Comparison of ENCODE assay signal across 29 cellular contexts in genomic region chr10:63129888-63130287, GRCh38. TPM values are rescaled to one million over a fixed set of nuclear protein-coding genes. Genes with fewer than 3 reads are reported as not detected.
A peak's percentile ranks its signal among the peaks of the same experiment; 100 is the strongest.
DNase-seq lines count a peak whose midpoint lies in the region; ATAC-seq, FAIRE-seq and TF ChIP-seq lines count a peak whose summit lies in the region.
"Had no signal": no experiment of that assay in that cellular context is flagged by ENCODE, and none has a peak within 500 bp of the region (broad histone marks: within the 10 kb centered on the region; RNA-seq: fewer than 3 reads in every experiment).

No MANE protein-coding gene starts in this region.

- no peak overlapping the region for H4K5ac ChIP-seq in mesendoderm (ENCODE audit: low read length)

- ATAC-seq in SK-N-SH treated with all-trans-retinoic acid at 6 μM for 48 hours (no peak), HG03039 (IDR thresholded peaks at IDR 0.05; ENCODE audit: unreplicated experiment) (no peak), GM18498 (IDR thresholded peaks at IDR 0.05; ENCODE audit: unreplicated experiment) (no peak)
- ATAC-seq: gastroesophageal sphincter; stimulated activated effector memory CD8-positive, alpha-beta T cell treated with anti-CD3 and anti-CD28 coated beads, Interleukin-12 subunit alpha, Interleukin-12 subunit beta, amount 100 ng/mL, for 72 hours had no signal

- H3K79me1 ChIP-seq in mesendoderm (ENCODE audit: low read length), result no peaks in the 10 kb centered on the region

- H3K27ac Mint-ChIP-seq in endodermal cell, result no peak overlapping the region
- H3K27ac Mint-ChIP-seq: activated CD4-positive, alpha-beta memory T cell treated with anti-CD3 and anti-CD28 coated beads, Interleukin-2, amount 10 ng/mL, durations not matched to agents 7 days and 5 days; activated naive CD4-positive, alpha-beta T cell treated with anti-CD3 and anti-CD28 coated beads for 36 hours; mesothelial cell of epicardium; naive B cell; stimulated activated effector memory CD8-positive, alpha-beta T cell treated with anti-CD3 and anti-CD28 coated beads, Interleukin-12 subunit alpha, Interleukin-12 subunit beta, amount 100 ng/mL, for 72 hours had no signal

- no peaks in the 10 kb centered on the region for H3K9me3 ChIP-seq in SK-N-SH
- H3K9me3 ChIP-seq in endodermal cell (ENCODE audit: control insufficient read depth, low read length), result peaks cover 9% of the 10 kb centered on the region
- H3K9me3 ChIP-seq: gastroesophageal sphincter, left ventricle myocardium inferior had no signal

- H2AFZ ChIP-seq in SK-N-SH (ENCODE audit: low read depth), result peak overlapping the region; percentile 33; the same call in 1 of the 2 replicates

- H3K9me3 Mint-ChIP-seq in endodermal cell, result peaks cover 12% of the 10 kb centered on the region
- H3K9me3 Mint-ChIP-seq: activated naive CD4-positive, alpha-beta T cell treated with anti-CD3 and anti-CD28 coated beads for 36 hours had no signal

- no peak overlapping the region for H3K56ac ChIP-seq in mesendoderm (ENCODE audit: low read length)

- H3K27ac ChIP-seq in SK-N-SH (ENCODE audit: low read depth in 2 of 2, low read length in 1 of 2) (no peak overlapping the region), endodermal cell (ENCODE audit: low read depth, low read length) (no peak overlapping the region), mesendoderm (ENCODE audit: low read depth, low read length) (no peak overlapping the region)
- H3K27ac ChIP-seq: 22Rv1; BLaER1 treated with 17β-estradiol and CSF1 and Interleukin-3, amounts not matched to agents 10 nM and 100 nM; gastroesophageal sphincter; left ventricle myocardium inferior; Peyer's patch had no signal

- H3K27me3 ChIP-seq in SK-N-SH (ENCODE audit: insufficient read depth) (no peaks in the 10 kb centered on the region), endodermal cell (ENCODE audit: control insufficient read depth, insufficient read depth, low read length, poor library complexity, severe bottlenecking) (no peaks in the 10 kb centered on the region), mesendoderm (ENCODE audit: insufficient read depth, low read length, poor library complexity) (no peaks in the 10 kb centered on the region)
- H3K27me3 ChIP-seq: BLaER1 treated with 17β-estradiol and CSF1 and Interleukin-3, amounts not matched to agents 10 nM and 100 nM; gastroesophageal sphincter; Peyer's patch had no signal

- H4K20me1 ChIP-seq in SK-N-SH (ENCODE audit: insufficient read depth), result no peaks in the 10 kb centered on the region; the same call in 1 of the 2 replicates

- peaks cover 8% of the 10 kb centered on the region for H3K36me3 Mint-ChIP-seq in endodermal cell (ENCODE audit: low read depth)
- H3K36me3 Mint-ChIP-seq: naive B cell had no signal

- POLR2A ChIA-PET in SK-N-SH (lab: Yijun Ruan, JAX), result no interaction called here

- H3K4me3 ChIP-seq in SK-N-SH (ENCODE audit: low read depth in 2 of 2, low read length in 1 of 2) (no peak overlapping the region), endodermal cell (ENCODE audit: low read length) (no peak overlapping the region), mesendoderm (ENCODE audit: low read length) (no peak overlapping the region)
- H3K4me3 ChIP-seq: BLaER1 treated with 17β-estradiol and CSF1 and Interleukin-3, amounts not matched to agents 10 nM and 100 nM; gastroesophageal sphincter; left ventricle myocardium inferior; Peyer's patch had no signal

- H3K4me1 ChIP-seq in SK-N-SH (ENCODE audit: control insufficient read depth in 1 of 2, insufficient read depth in 2 of 2, low read depth in 1 of 2, low read length in 1 of 2) (peaks cover 0 to 6% of the 10 kb centered on the region in 2 experiments; a peak in 3 of 4 replicates), endodermal cell (ENCODE audit: control insufficient read depth, insufficient read depth, low read length) (no peaks in the 10 kb centered on the region), mesendoderm (ENCODE audit: control insufficient read depth, low read depth, low read length) (no peaks in the 10 kb centered on the region)

- H2BK5ac ChIP-seq in mesendoderm (ENCODE audit: low read length), result no peak overlapping the region

- no peaks in the 10 kb centered on the region for H3K9me2 ChIP-seq in SK-N-SH

- H2BK15ac ChIP-seq in mesendoderm (replicated peaks; ENCODE audit: low read depth), result no peak overlapping the region

- H3F3A ChIP-seq in SK-N-SH (replicated peaks; ENCODE audit: insufficient read depth), result no peaks in the 10 kb centered on the region

- H3K18ac ChIP-seq in mesendoderm (ENCODE audit: low read length), result no peak overlapping the region

- TF ChIP-seq EP300 in SK-N-SH (IDR thresholded peaks at IDR 0.05; ENCODE audit: borderline replicate concordance in 1 of 2, low read depth in 1 of 2, low read length in 1 of 2), result no peak

- H3K79me2 ChIP-seq in SK-N-SH (ENCODE audit: insufficient read depth), result peaks cover 17% of the 10 kb centered on the region
- H3K79me2 ChIP-seq in mesendoderm (ENCODE audit: control insufficient read depth, insufficient read depth, low read length), result peaks cover 13% of the 10 kb centered on the region

- peaks cover 5% of the 10 kb centered on the region for H3K27me3 Mint-ChIP-seq in endodermal cell (ENCODE audit: insufficient read depth)
- H3K27me3 Mint-ChIP-seq: activated CD4-positive, alpha-beta memory T cell treated with anti-CD3 and anti-CD28 coated beads, Interleukin-2, amount 10 ng/mL, durations not matched to agents 7 days and 5 days had no signal

- no peak overlapping the region for H2BK120ac ChIP-seq in mesendoderm (ENCODE audit: low read depth, low read length)

- H3K4me3 Mint-ChIP-seq in endodermal cell, result no peak overlapping the region
- H3K4me3 Mint-ChIP-seq: activated CD4-positive, alpha-beta memory T cell treated with anti-CD3 and anti-CD28 coated beads, Interleukin-2, amount 10 ng/mL, durations not matched to agents 7 days and 5 days; activated naive CD4-positive, alpha-beta T cell treated with anti-CD3 and anti-CD28 coated beads for 36 hours; mesothelial cell of epicardium; stimulated activated effector memory CD8-positive, alpha-beta T cell treated with anti-CD3 and anti-CD28 coated beads, Interleukin-12 subunit alpha, Interleukin-12 subunit beta, amount 100 ng/mL, for 72 hours had no signal

- H3K4me2 ChIP-seq in SK-N-SH (no peak overlapping the region), mesendoderm (ENCODE audit: low read length) (no peak overlapping the region)
- H3K4me2 ChIP-seq: BLaER1 treated with 17β-estradiol and CSF1 and Interleukin-3, amounts not matched to agents 10 nM and 100 nM had no signal

- no peak for TF ChIP-seq RAD21 in SK-N-SH (IDR thresholded peaks at IDR 0.05; ENCODE audit: low read length)

- TF ChIP-seq CTCF in SK-N-SH (IDR thresholded peaks at IDR 0.05) (no peak), endodermal cell (conservative IDR thresholded peaks at IDR 0.05) (no peak)

- H4K8ac ChIP-seq in mesendoderm (ENCODE audit: low read depth, low read length), result no peak overlapping the region

- WGBS in SK-N-SH (ENCODE audit: low lambda C conversion rate), result 86% methylated on average over 6 of the region's 6 CpGs
- 80 to 89% methylated on average over 1 to 6 of the region's 6 CpGs for WGBS in endodermal cell (ENCODE audit: insufficient coverage in 1 of 2, insufficient read length in 1 of 2), 2 experiments
- WGBS in mesendoderm (ENCODE audit: extremely low coverage, insufficient coverage, low lambda C conversion rate), result no CpG with 5 or more reads among the region's 6 CpGs

- CTCF ChIA-PET in SK-N-SH (lab: Yijun Ruan, JAX), result interaction anchor here (0.6 kb wide), 1 partner anchor 354 kb away, joined by 3 read pairs; no protein-coding TSS in a partner anchor

- H3K4me1 Mint-ChIP-seq in endodermal cell, result peaks cover 6% of the 10 kb centered on the region

- H3K36me3 ChIP-seq in SK-N-SH (replicated peaks in 1 of 2; ENCODE audit: control insufficient read depth in 1 of 2, insufficient read depth in 2 of 2, low read length in 1 of 2) (no peaks in the 10 kb centered on the region), endodermal cell (ENCODE audit: control insufficient read depth, insufficient read depth, low read length) (no peaks in the 10 kb centered on the region), mesendoderm (ENCODE audit: control insufficient read depth, insufficient read depth, low read length) (no peaks in the 10 kb centered on the region)
- H3K36me3 ChIP-seq: gastroesophageal sphincter, left ventricle myocardium inferior, Peyer's patch had no signal

- H3K23ac ChIP-seq in mesendoderm (ENCODE audit: low read length), result no peak overlapping the region

- no peak for FAIRE-seq in urothelium cell line (lab: Jason Lieb, UNC)
- FAIRE-seq: G401.6 had no signal

- no peak for DNase-seq in SK-N-SH
- peak; percentile 57 for DNase-seq in endodermal cell
- DNase-seq in mesendoderm, result peak; percentile 82
- peak; percentile 30 for DNase-seq in urothelium cell line (ENCODE audit: low spot score)
- DNase-seq in DMS 273 (lab: John Stamatoyannopoulos, UW; ENCODE audit: unreplicated experiment), result no peak
- DNase-seq: activated CD4-positive, alpha-beta memory T cell treated with anti-CD3 and anti-CD28 coated beads, Interleukin-2, amount 10 ng/mL, durations not matched to agents 7 days and 5 days; activated CD4-positive, CD25-positive, alpha-beta regulatory T cell treated with anti-CD3 and anti-CD28 coated beads, Interleukin-2, amount 50 U/mL, for 72 hours; activated CD8-positive, alpha-beta memory T cell treated with anti-CD3 and anti-CD28 coated beads, Interleukin-2, amount 50 U/mL, for 4 hours; activated naive CD4-positive, alpha-beta T cell treated with anti-CD3 and anti-CD28 coated beads for 36 hours; amniotic stem cell; DMS53; hippocampal formation; left ventricle myocardium inferior; naive B cell; NCI-H446 treated with DMSO at 0.1 percent for 48 hours; NCI-H774; Peyer's patch; SHP77; stimulated activated CD4-positive, alpha-beta T cell treated with anti-CD3 and anti-CD28 coated beads, Interleukin-15, amount 100 ng/mL, for 24 hours; trophoblast cell had no signal

- H3K9ac ChIP-seq in SK-N-SH (no peak overlapping the region), endodermal cell (ENCODE audit: extremely low read depth, low read length, poor library complexity, severe bottlenecking) (no peak overlapping the region), mesendoderm (ENCODE audit: low read length) (no peak overlapping the region)
- H3K9ac ChIP-seq: BLaER1 treated with 17β-estradiol and CSF1 and Interleukin-3, amounts not matched to agents 10 nM and 100 nM had no signal

- no peak overlapping the region for H2AK5ac ChIP-seq in mesendoderm (ENCODE audit: low read length)

- H3K4ac ChIP-seq in mesendoderm (ENCODE audit: low read depth, low read length), result no peak overlapping the region

TF ChIP-seq in SK-N-SH treated with all-trans-retinoic acid at 6 μM for 48 hours, 23 proteins besides CTCF, POLR2A, EP300 and RAD21 (continues in another document):
- TF ChIP-seq PPARA (CRISPR knock-in tag; IDR thresholded peaks at IDR 0.05; ENCODE audit: borderline replicate concordance) (no peak), ARNTL (CRISPR knock-in tag; IDR thresholded peaks at IDR 0.05; ENCODE audit: borderline replicate concordance, low read depth) (no peak)

RNA-seq across cellular contexts. Expression of gene NRBF2, which starts 3.2 kb away (rescaled TPM):
- 8.9 and 13.2 TPM in 2 replicates for polyA plus RNA-seq in SK-N-SH (2012; rRNA removed)
- 15.2 and 16.8 TPM in 2 replicates for polyA plus RNA-seq in SK-N-SH (2012; cell fraction: cytosol; rRNA removed)
- 2.9 and 5.6 TPM in 2 replicates for polyA plus RNA-seq in SK-N-SH (2012; cell fraction: nucleus; rRNA removed)
- total RNA-seq in endodermal cell, result 10 to 100 TPM; 27.5 to 28.9 TPM
- 22.9 TPM for polyA plus RNA-seq in endodermal cell (2013, experiment 1 of 2)
- polyA plus RNA-seq in endodermal cell (2013, experiment 2 of 2), result 25.0 TPM
- polyA plus RNA-seq in mesendoderm (2013, experiment 1 of 2), result 35.8 TPM
- polyA plus RNA-seq in mesendoderm (2013, experiment 2 of 2), result 37.5 TPM

Comparison
In these comparisons a context has a peak if more than half of its experiments do, and no peak if none do; other contexts are left out.
1. DNase-seq: peak in endodermal cell (single experiment), mesendoderm (single experiment) and urothelium cell line (single experiment); none in SK-N-SH (single experiment) and DMS 273 (single experiment).